ENCODE assay signal across 21 cellular contexts in the genomic region with DNA sequence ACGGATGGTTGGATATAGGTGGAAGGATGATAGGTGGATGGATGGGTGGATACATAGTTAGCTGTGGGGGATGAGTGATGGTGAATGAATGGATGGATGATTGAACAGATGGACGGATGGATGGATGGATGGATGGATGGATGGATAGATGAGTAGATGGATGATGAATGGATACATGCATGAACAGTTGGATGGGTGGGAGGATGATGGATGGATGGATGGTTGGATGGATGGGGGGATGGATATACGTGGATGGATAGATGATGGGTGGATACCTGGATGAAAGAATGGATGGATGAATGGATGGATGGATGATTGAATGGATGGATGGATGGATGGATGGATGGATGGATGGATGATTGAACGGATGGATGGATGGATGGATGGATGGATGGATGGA.
DNase-seq lines count a peak whose midpoint lies in the region; ATAC-seq, FAIRE-seq and TF ChIP-seq lines count a peak whose summit lies in the region.
"Had no signal": no experiment of that assay in that cellular context is flagged by ENCODE, and none has a peak within 500 bp of the region (broad histone marks: within the 10 kb centered on the region; RNA-seq: fewer than 3 reads in every experiment).

No MANE protein-coding gene starts in this region.

- H3K9ac ChIP-seq in BLaER1 = no peak overlapping the region
- no peak overlapping the region for H3K9ac ChIP-seq in Loucy (ENCODE audit: low read depth, low read length, poor library complexity, severe bottlenecking)
- H3K9ac ChIP-seq in kidney (ENCODE audit: low read length in 2 of 2) = no peak overlapping the region

- H3K9me3 ChIP-seq in BLaER1 = peaks cover 7% of the 10 kb centered on the region; the same call in 1 of the 2 replicates
- no peaks in the 10 kb centered on the region for H3K9me3 ChIP-seq in HEK293 (ENCODE audit: control insufficient read depth, insufficient read depth, low read depth, low read length)
- no peaks in the 10 kb centered on the region for H3K9me3 ChIP-seq in Loucy (ENCODE audit: insufficient read depth, low read depth, low read length)
- no peaks in the 10 kb centered on the region for H3K9me3 ChIP-seq in kidney (ENCODE audit: control insufficient read depth in 1 of 2, low read length in 2 of 2)
- H3K9me3 ChIP-seq: A549, Caco-2 had no signal

- TF ChIP-seq CTCF in HEK293 (tag by site-specific recombination; IDR thresholded peaks at IDR 0.05) (no peak), Loucy (conservative IDR thresholded peaks at IDR 0.05; ENCODE audit: low read length) (no peak), kidney (IDR thresholded peaks at IDR 0.05; ENCODE audit: borderline replicate concordance, extremely low read depth, insufficient read depth) (no peak)

- H4K20me1 ChIP-seq in BLaER1 (no peaks in the 10 kb centered on the region), Loucy (ENCODE audit: insufficient read depth, low read length, poor library complexity, severe bottlenecking) (no peaks in the 10 kb centered on the region)

- H3K79me2 ChIP-seq in Loucy (ENCODE audit: insufficient read depth, low read length) = no peaks in the 10 kb centered on the region

- H3K4me2 ChIP-seq in BLaER1 (peak overlapping the region; percentile 43; the same call in 1 of the 2 replicates), Loucy (ENCODE audit: low read depth, low read length, poor library complexity, severe bottlenecking) (peak overlapping the region; percentile 40)
- H3K4me2 ChIP-seq: A549 had no signal

- ATAC-seq in HG02798 (IDR thresholded peaks at IDR 0.05; ENCODE audit: poor library complexity, unreplicated experiment) = no peak
- ATAC-seq: A549, GM12878 had no signal

- no peak overlapping the region for H3K4me3 ChIP-seq in BLaER1
- H3K4me3 ChIP-seq in HEK293 (ENCODE audit: low read depth, low read length) = no peak overlapping the region
- H3K4me3 ChIP-seq in Loucy (ENCODE audit: low read length, poor library complexity, severe bottlenecking) = no peak overlapping the region
- no peak overlapping the region for H3K4me3 ChIP-seq in kidney (ENCODE audit: low read length in 2 of 2)
- H3K4me3 ChIP-seq: A549, GM12878 had no signal

- H3K27ac ChIP-seq in BLaER1 (no peak overlapping the region), HEK293 (ENCODE audit: extremely low read depth, low read depth, low read length) (no peak overlapping the region), kidney (ENCODE audit: low read depth in 2 of 2, low read length in 2 of 2) (no peak overlapping the region)
- H3K27ac ChIP-seq: 22Rv1, A549, C4-2B had no signal

- CTCF ChIA-PET in HEK293 (lab: Yijun Ruan, JAX) = no interaction called here

- H3K4me1 ChIP-seq in BLaER1 (peaks cover 43% of the 10 kb centered on the region), HEK293 (ENCODE audit: control insufficient read depth, insufficient read depth, low read length) (no peaks in the 10 kb centered on the region), Loucy (ENCODE audit: insufficient read depth, low read length, poor library complexity, severe bottlenecking) (peaks cover 29% of the 10 kb centered on the region), kidney (ENCODE audit: control insufficient read depth in 1 of 2, insufficient read depth in 1 of 2, low read depth in 1 of 2, low read length in 2 of 2) (no peaks in the 10 kb centered on the region)
- H3K4me1 ChIP-seq: A549, Caco-2 had no signal

- peak; percentile 83 for FAIRE-seq in urothelium cell line (lab: Jason Lieb, UNC)
- no peak for FAIRE-seq in kidney (lab: Jason Lieb, UNC)
- FAIRE-seq: A549, D721Med, G401.6, GM12878, GM12892, GM18507 had no signal

- POLR2A ChIA-PET in HEK293 (lab: Yijun Ruan, JAX) = no interaction called here

- intact Hi-C loops in kidney (cut with DNase I) = no loop called here

- no peaks in the 10 kb centered on the region for H3K9me2 ChIP-seq in Loucy (replicated peaks; ENCODE audit: low read depth, low read length)

- H3K27me3 ChIP-seq in BLaER1 = no peaks in the 10 kb centered on the region
- no peaks in the 10 kb centered on the region for H3K27me3 ChIP-seq in Loucy (ENCODE audit: insufficient read depth, low read length, poor library complexity, severe bottlenecking)

- H3K36me3 ChIP-seq in BLaER1 = no peaks in the 10 kb centered on the region
- H3K36me3 ChIP-seq in HEK293 (ENCODE audit: control insufficient read depth in 2 of 2, insufficient read depth in 1 of 2, low read length in 2 of 2) = no peaks in the 10 kb centered on the region
- no peaks in the 10 kb centered on the region for H3K36me3 ChIP-seq in Loucy (ENCODE audit: insufficient read depth, low read length)
- no peaks in the 10 kb centered on the region for H3K36me3 ChIP-seq in kidney (ENCODE audit: control insufficient read depth in 1 of 2, insufficient read depth in 2 of 2, low read length in 2 of 2)

- no peaks in the 10 kb centered on the region for H3F3A ChIP-seq in Loucy (ENCODE audit: low read depth)

- no peak overlapping the region for H2AFZ ChIP-seq in Loucy (ENCODE audit: low read length)

- DNase-seq in urothelium cell line (ENCODE audit: low spot score) (no peak), kidney (no peak), GM03348 (ENCODE audit: low spot score) (no peak)
- DNase-seq: Caco-2; Calu3; CD4-positive, alpha-beta T cell; CD8-positive, alpha-beta T cell; DMS79 treated with DMSO at 0.1 percent for 48 hours; GF-D8 had no signal

TF ChIP-seq in HEK293, 187 proteins besides CTCF, POLR2A, EP300 and RAD21:
- peak; percentile 98 for TF ChIP-seq ZNF366 (tag by site-specific recombination; conservative IDR thresholded peaks at IDR 0.05)
- no peak for TF ChIP-seq ZNF548 (tag by site-specific recombination; IDR thresholded peaks at IDR 0.05)
- TF ChIP-seq ZBTB17 (tag by site-specific recombination; IDR thresholded peaks at IDR 0.05) = peak; percentile 99
- no peak for TF ChIP-seq ZNF561 (tag by site-specific recombination; IDR thresholded peaks at IDR 0.05; ENCODE audit: borderline replicate concordance)
- TF ChIP-seq KLF7 (tag by site-specific recombination; IDR thresholded peaks at IDR 0.05; ENCODE audit: borderline replicate concordance) = no peak
TF ChIP-seq in HEK293: peak in this region for 2.
